In the genomic region with DNA sequence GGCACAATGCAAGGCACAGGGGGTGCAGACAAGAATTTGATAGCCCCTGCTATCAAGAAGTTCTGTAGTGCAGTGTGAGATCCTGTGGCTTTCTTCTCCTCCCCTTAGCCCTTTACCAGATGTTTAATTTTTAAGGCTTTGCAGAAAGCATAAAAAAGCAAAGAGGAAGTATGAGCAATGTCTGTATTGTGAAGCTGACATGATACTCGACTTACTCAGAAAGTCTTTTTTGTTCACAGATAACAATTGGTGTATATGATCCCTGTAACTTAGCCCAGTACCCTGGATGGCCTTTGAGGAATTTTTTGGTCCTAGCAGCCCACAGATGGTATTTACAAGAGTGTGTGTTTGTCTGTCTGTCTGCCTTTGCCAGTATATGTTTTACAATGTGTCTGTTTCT, we compare ENCODE assay signal across 14 cellular contexts. TPM values are rescaled to one million over a fixed set of nuclear protein-coding genes. Genes with fewer than 3 reads are reported as not detected.
DNase-seq lines count a peak whose midpoint lies in the region; ATAC-seq and TF ChIP-seq lines count a peak whose summit lies in the region.
"Had no signal": no experiment of that assay in that cellular context is flagged by ENCODE, and none has a peak within 500 bp of the region (broad histone marks: within the 10 kb centered on the region; RNA-seq: fewer than 3 reads in every experiment).

No MANE protein-coding gene starts in this region.

- peaks cover 12% of the 10 kb centered on the region for H3K4me1 Mint-ChIP-seq in activated CD8-positive, alpha-beta memory T cell treated with anti-CD3 and anti-CD28 coated beads, Interleukin-2, amount 10 ng/mL, durations not matched to agents 7 days and 5 days
- H3K4me1 Mint-ChIP-seq in effector memory CD8-positive, alpha-beta T cell (ENCODE audit: low read depth in 2 of 2), result no peaks in the 10 kb centered on the region
- H3K4me1 Mint-ChIP-seq: activated naive CD8-positive, alpha-beta T cell treated with anti-CD3 and anti-CD28 coated beads, Interleukin-2, amount 10 ng/mL, durations not matched to agents 7 days and 5 days had no signal

- H2AFZ ChIP-seq in OCI-LY3 (ENCODE audit: low read depth, low read length) (no peak overlapping the region), smooth muscle cell (ENCODE audit: low read depth) (no peak overlapping the region)

- no peak for DNase-seq in activated CD8-positive, alpha-beta memory T cell treated with anti-CD3 and anti-CD28 coated beads, Interleukin-2, amount 10 ng/mL, durations not matched to agents 7 days and 5 days
- DNase-seq in activated CD8-positive, alpha-beta memory T cell treated with anti-CD3 and anti-CD28 coated beads, Interleukin-2, amount 50 U/mL, for 48 hours, result no peak
- DNase-seq in effector memory CD8-positive, alpha-beta T cell, result no peak
- DNase-seq in smooth muscle cell (lab: John Stamatoyannopoulos, UW; ENCODE audit: unreplicated experiment), result no peak
- no peak for DNase-seq in stimulated activated CD4-positive, alpha-beta T cell treated with anti-CD3 and anti-CD28 coated beads, Interleukin-4, amount 100 ng/mL, for 1 hour
- DNase-seq in activated CD4-positive, alpha-beta T cell treated with anti-CD3 and anti-CD28 coated beads, Interleukin-2, amount 50 U/mL, for 4 hours, result no peak
- DNase-seq: activated naive CD8-positive, alpha-beta T cell treated with anti-CD3 and anti-CD28 coated beads, Interleukin-2, amount 10 ng/mL, durations not matched to agents 7 days and 5 days; colonic mucosa; gastrocnemius medialis; NCI-H1694 treated with DMSO at 0.1 percent for 48 hours; NCI-H524 treated with DMSO at 0.1 percent for 48 hours; thyroid gland had no signal

- H3K9ac ChIP-seq in OCI-LY3 (ENCODE audit: low read length) (no peak overlapping the region), smooth muscle cell (ENCODE audit: low read depth) (no peak overlapping the region)

- peak overlapping the region; percentile 1 for H3K27ac Mint-ChIP-seq in activated CD8-positive, alpha-beta memory T cell treated with anti-CD3 and anti-CD28 coated beads, Interleukin-2, amount 10 ng/mL, durations not matched to agents 7 days and 5 days
- H3K27ac Mint-ChIP-seq in effector memory CD8-positive, alpha-beta T cell, result peak overlapping the region; percentile 30 to 33
- H3K27ac Mint-ChIP-seq: activated naive CD8-positive, alpha-beta T cell treated with anti-CD3 and anti-CD28 coated beads, Interleukin-2, amount 10 ng/mL, durations not matched to agents 7 days and 5 days had no signal

- CTCF ChIA-PET in activated CD8-positive, alpha-beta memory T cell treated with anti-CD3 and anti-CD28 coated beads, Interleukin-2, amount 10 ng/mL, durations not matched to agents 7 days and 5 days (lab: Charles Lee), result interaction anchor here (0.8 to 1.9 kb wide), 4 partner anchors 12 to 96 kb away, joined by 3 to 4 read pairs (median 3); no protein-coding TSS in a partner anchor

- H3K9me3 Mint-ChIP-seq in activated CD8-positive, alpha-beta memory T cell treated with anti-CD3 and anti-CD28 coated beads, Interleukin-2, amount 10 ng/mL, durations not matched to agents 7 days and 5 days (ENCODE audit: low read depth), result no peaks in the 10 kb centered on the region
- H3K9me3 Mint-ChIP-seq in effector memory CD8-positive, alpha-beta T cell, result no peaks in the 10 kb centered on the region
- H3K9me3 Mint-ChIP-seq: activated naive CD8-positive, alpha-beta T cell treated with anti-CD3 and anti-CD28 coated beads, Interleukin-2, amount 10 ng/mL, durations not matched to agents 7 days and 5 days had no signal

- no peaks in the 10 kb centered on the region for H3K27me3 Mint-ChIP-seq in activated CD8-positive, alpha-beta memory T cell treated with anti-CD3 and anti-CD28 coated beads, Interleukin-2, amount 10 ng/mL, durations not matched to agents 7 days and 5 days
- no peaks in the 10 kb centered on the region for H3K27me3 Mint-ChIP-seq in effector memory CD8-positive, alpha-beta T cell
- H3K27me3 Mint-ChIP-seq: activated naive CD8-positive, alpha-beta T cell treated with anti-CD3 and anti-CD28 coated beads, Interleukin-2, amount 10 ng/mL, durations not matched to agents 7 days and 5 days had no signal

- peaks cover 7% of the 10 kb centered on the region for H3K36me3 Mint-ChIP-seq in activated CD8-positive, alpha-beta memory T cell treated with anti-CD3 and anti-CD28 coated beads, Interleukin-2, amount 10 ng/mL, durations not matched to agents 7 days and 5 days
- peaks cover 26% of the 10 kb centered on the region for H3K36me3 Mint-ChIP-seq in effector memory CD8-positive, alpha-beta T cell (ENCODE audit: insufficient read depth)
- H3K36me3 Mint-ChIP-seq: activated naive CD8-positive, alpha-beta T cell treated with anti-CD3 and anti-CD28 coated beads, Interleukin-2, amount 10 ng/mL, durations not matched to agents 7 days and 5 days had no signal

- H3K4me1 ChIP-seq in OCI-LY3 (ENCODE audit: low read length) (peaks cover 12% of the 10 kb centered on the region), smooth muscle cell (ENCODE audit: low read depth) (no peaks in the 10 kb centered on the region)
- H3K4me1 ChIP-seq: colonic mucosa, gastrocnemius medialis, thyroid gland had no signal

- H3K36me3 ChIP-seq in OCI-LY3 (replicated peaks; ENCODE audit: low read depth, low read length) (peaks cover 6% of the 10 kb centered on the region), smooth muscle cell (ENCODE audit: low read depth) (no peaks in the 10 kb centered on the region)
- H3K36me3 ChIP-seq: colonic mucosa had no signal

- peak overlapping the region; percentile 12; the same call in 1 of the 2 replicates for H3K4me2 ChIP-seq in OCI-LY3 (ENCODE audit: low read length)
- peak overlapping the region; percentile 46 for H3K4me2 ChIP-seq in smooth muscle cell

- peaks cover 8% of the 10 kb centered on the region; the same call in 1 of the 2 replicates for H4K20me1 ChIP-seq in OCI-LY3 (ENCODE audit: insufficient read depth, low read length)
- H4K20me1 ChIP-seq in smooth muscle cell (ENCODE audit: low read depth), result no peaks in the 10 kb centered on the region

- TF ChIP-seq CTCF in OCI-LY3 (IDR thresholded peaks at IDR 0.05; ENCODE audit: low read depth, low read length) (no peak), smooth muscle cell (IDR thresholded peaks at IDR 0.05; ENCODE audit: borderline replicate concordance, insufficient read depth, poor library complexity, severe bottlenecking) (no peak)

- H3F3A ChIP-seq in smooth muscle cell (ENCODE audit: low read depth), result peaks cover 4% of the 10 kb centered on the region

- ATAC-seq in activated CD8-positive, alpha-beta memory T cell treated with anti-CD3 and anti-CD28 coated beads, Interleukin-2, amount 10 ng/mL, durations not matched to agents 7 days and 5 days, result no peak
- ATAC-seq in effector memory CD8-positive, alpha-beta T cell (replicated peaks), result no peak
- no peak for ATAC-seq in HG02885 (IDR thresholded peaks at IDR 0.05; ENCODE audit: poor library complexity, unreplicated experiment)
- ATAC-seq: gastrocnemius medialis had no signal

- no peak overlapping the region for H3K4me3 Mint-ChIP-seq in activated CD8-positive, alpha-beta memory T cell treated with anti-CD3 and anti-CD28 coated beads, Interleukin-2, amount 10 ng/mL, durations not matched to agents 7 days and 5 days
- H3K4me3 Mint-ChIP-seq in effector memory CD8-positive, alpha-beta T cell, result no peak overlapping the region
- H3K4me3 Mint-ChIP-seq: activated naive CD8-positive, alpha-beta T cell treated with anti-CD3 and anti-CD28 coated beads, Interleukin-2, amount 10 ng/mL, durations not matched to agents 7 days and 5 days had no signal

- no peaks in the 10 kb centered on the region for H3K79me2 ChIP-seq in OCI-LY3 (ENCODE audit: low read length)
- H3K79me2 ChIP-seq in smooth muscle cell (ENCODE audit: low read depth), result no peaks in the 10 kb centered on the region

- H3K27ac ChIP-seq in OCI-LY3 (ENCODE audit: low read length), result no peak overlapping the region
- peak overlapping the region; percentile 37 for H3K27ac ChIP-seq in smooth muscle cell (ENCODE audit: low read depth)
- H3K27ac ChIP-seq: colonic mucosa, gastrocnemius medialis, thyroid gland had no signal

- 35% methylated on average over 1 of the region's 1 CpG for WGBS in smooth muscle cell (ENCODE audit: low lambda C conversion rate)

- H3K9me3 ChIP-seq in OCI-LY3 (ENCODE audit: insufficient read depth, low read length) (no peaks in the 10 kb centered on the region), smooth muscle cell (replicated peaks; ENCODE audit: low read depth) (no peaks in the 10 kb centered on the region)
- H3K9me3 ChIP-seq: colonic mucosa, gastrocnemius medialis, thyroid gland had no signal

- H3K4me3 ChIP-seq in OCI-LY3 (ENCODE audit: low read length), result no peak overlapping the region
- no peak overlapping the region for H3K4me3 ChIP-seq in smooth muscle cell
- H3K4me3 ChIP-seq: colonic mucosa, gastrocnemius medialis, thyroid gland had no signal

- H3K27me3 ChIP-seq in OCI-LY3 (ENCODE audit: low read depth, low read length) (no peaks in the 10 kb centered on the region), smooth muscle cell (ENCODE audit: low read depth) (no peaks in the 10 kb centered on the region)
- H3K27me3 ChIP-seq: colonic mucosa, gastrocnemius medialis, thyroid gland had no signal

RNA-seq across cellular contexts. Expression of gene ATG7, which starts 58.9 kb away (rescaled TPM):
- total RNA-seq in activated CD8-positive, alpha-beta memory T cell treated with anti-CD3 and anti-CD28 coated beads, Interleukin-2, amount 10 ng/mL, durations not matched to agents 7 days and 5 days, result 10 to 100 TPM; 28.3 to 38.2 TPM
- 27.2 and 40.3 TPM in 2 replicates for total RNA-seq in smooth muscle cell
- 19.4 and 27.4 TPM in 2 replicates for polyA plus RNA-seq in smooth muscle cell
